16 cellular contexts compared by ENCODE assay signal in genomic region chr18:21604711-21605110, GRCh38. TPM values are rescaled to one million over a fixed set of nuclear protein-coding genes. Genes with fewer than 3 reads are reported as not detected.
DNase-seq lines count a peak whose midpoint lies in the region; ATAC-seq, FAIRE-seq and TF ChIP-seq lines count a peak whose summit lies in the region.
"Had no signal": no experiment of that assay in that cellular context is flagged by ENCODE, and none has a peak within 500 bp of the region (broad histone marks: within the 10 kb centered on the region; RNA-seq: fewer than 3 reads in every experiment).

No MANE protein-coding gene starts in this region.

- H3K27me3 ChIP-seq in mucosa of stomach (ENCODE audit: control insufficient read depth, insufficient read depth, low read length), result no peaks in the 10 kb centered on the region
- H3K27me3 ChIP-seq: ovary, suprapubic skin had no signal

- peak; percentile 77 for FAIRE-seq in GM12892 (lab: Jason Lieb, UNC)
- FAIRE-seq: frontal cortex had no signal

- ATAC-seq in activated T-helper 17 cell treated with anti-CD3 and anti-CD28 coated beads, Interleukin-2, amount 50 U/mL, for 72 hours (replicated peaks), result no peak
- no peak for ATAC-seq in activated naive CD4-positive, alpha-beta T cell treated with anti-CD3 and anti-CD28 coated beads, Interleukin-2, amount 50 U/mL, for 72 hours

- peak overlapping the region; percentile 9 for H3K27ac Mint-ChIP-seq in activated T-helper 17 cell treated with anti-CD3 and anti-CD28 coated beads, Interleukin-2, amount 50 U/mL, for 72 hours
- no peak overlapping the region for H3K27ac Mint-ChIP-seq in activated naive CD4-positive, alpha-beta T cell treated with anti-CD3 and anti-CD28 coated beads, Interleukin-2, amount 50 U/mL, for 72 hours

- peaks cover 18% of the 10 kb centered on the region for H3K4me1 ChIP-seq in mucosa of stomach (ENCODE audit: control insufficient read depth, insufficient read depth, low read length)

- no peaks in the 10 kb centered on the region for H3K9me3 ChIP-seq in mucosa of stomach (ENCODE audit: control insufficient read depth, low read length)
- H3K9me3 ChIP-seq: ovary, suprapubic skin had no signal

- H3K27me3 Mint-ChIP-seq in activated T-helper 17 cell treated with anti-CD3 and anti-CD28 coated beads, Interleukin-2, amount 50 U/mL, for 72 hours, result no peaks in the 10 kb centered on the region

- TF ChIP-seq POLR2A in GM12892 (IDR thresholded peaks at IDR 0.05; ENCODE audit: low read depth, low read length), result no peak

- H3K9ac ChIP-seq in mucosa of stomach (ENCODE audit: low read length), result peak overlapping the region; percentile 50

- peak overlapping the region; percentile 39 for H3K4me3 Mint-ChIP-seq in activated T-helper 17 cell treated with anti-CD3 and anti-CD28 coated beads, Interleukin-2, amount 50 U/mL, for 72 hours

- DNase-seq in CD1c-positive myeloid dendritic cell (ENCODE audit: extremely low spot score) (peak; percentile 10), GM12892 (ENCODE audit: insufficient read length) (no peak), NCI-H2081 treated with DMSO at 0.1 percent for 48 hours (lab: John Stamatoyannopoulos, UW) (no peak), cerebellar cortex (ENCODE audit: low spot score) (no peak), globus pallidus (ENCODE audit: low spot score) (no peak)
- DNase-seq in activated naive CD4-positive, alpha-beta T cell treated with anti-CD3 and anti-CD28 coated beads, Interleukin-2, amount 50 U/mL, for 72 hours (ENCODE audit: low spot score in 2 of 2), result no peak
- DNase-seq: activated naive CD4-positive, alpha-beta T cell; AML-193; effector memory CD4-positive, alpha-beta T cell; EL; ovary had no signal

- H3K9me3 Mint-ChIP-seq in activated T-helper 17 cell treated with anti-CD3 and anti-CD28 coated beads, Interleukin-2, amount 50 U/mL, for 72 hours, result no peaks in the 10 kb centered on the region
- no peaks in the 10 kb centered on the region for H3K9me3 Mint-ChIP-seq in activated naive CD4-positive, alpha-beta T cell treated with anti-CD3 and anti-CD28 coated beads, Interleukin-2, amount 50 U/mL, for 72 hours

- no peaks in the 10 kb centered on the region for H3K4me1 Mint-ChIP-seq in activated T-helper 17 cell treated with anti-CD3 and anti-CD28 coated beads, Interleukin-2, amount 50 U/mL, for 72 hours

- no peaks in the 10 kb centered on the region for H3K36me3 ChIP-seq in mucosa of stomach (ENCODE audit: control insufficient read depth, insufficient read depth, low read length)
- H3K36me3 ChIP-seq: ovary, suprapubic skin had no signal

- H3K4me3 ChIP-seq in mucosa of stomach (ENCODE audit: low read length), result peak overlapping the region; percentile 32
- H3K4me3 ChIP-seq: ovary, SK-N-MC, suprapubic skin had no signal

- peaks cover 13% of the 10 kb centered on the region for H3K36me3 Mint-ChIP-seq in activated T-helper 17 cell treated with anti-CD3 and anti-CD28 coated beads, Interleukin-2, amount 50 U/mL, for 72 hours (ENCODE audit: low read depth)
- peaks cover 7 to 9% of the 10 kb centered on the region in 2 donors for H3K36me3 Mint-ChIP-seq in activated naive CD4-positive, alpha-beta T cell treated with anti-CD3 and anti-CD28 coated beads, Interleukin-2, amount 50 U/mL, for 72 hours

RNA-seq across cellular contexts. Expression of gene ESCO1, which starts 4.2 kb away (rescaled TPM):
- polyA plus RNA-seq in GM12892 (2012; ENCODE audit: missing spikeins), result 13.1 TPM
- total RNA-seq in activated T-helper 17 cell treated with anti-CD3 and anti-CD28 coated beads, Interleukin-2, amount 50 U/mL, for 72 hours, result 10 to 100 TPM; 20.4 to 28.7 TPM
- 10 to 100 TPM; 19.7 to 25.9 TPM for total RNA-seq in activated naive CD4-positive, alpha-beta T cell treated with anti-CD3 and anti-CD28 coated beads, Interleukin-2, amount 50 U/mL, for 72 hours

RNA-seq across cellular contexts. Expression of gene SNRPD1, which starts 7.4 kb away (rescaled TPM):
- 130 TPM for polyA plus RNA-seq in GM12892 (2012; ENCODE audit: missing spikeins)
- total RNA-seq in activated T-helper 17 cell treated with anti-CD3 and anti-CD28 coated beads, Interleukin-2, amount 50 U/mL, for 72 hours, result 100 to 1,000 TPM in 1 of 2 donors, 10 to 100 TPM in 1; 69.2 to 134 TPM
- 100 to 1,000 TPM in 1 of 2 donors, 10 to 100 TPM in 1; 88.2 to 135 TPM for total RNA-seq in activated naive CD4-positive, alpha-beta T cell treated with anti-CD3 and anti-CD28 coated beads, Interleukin-2, amount 50 U/mL, for 72 hours
